ENCODE assay signal across 8 cellular contexts in the genomic region with DNA sequence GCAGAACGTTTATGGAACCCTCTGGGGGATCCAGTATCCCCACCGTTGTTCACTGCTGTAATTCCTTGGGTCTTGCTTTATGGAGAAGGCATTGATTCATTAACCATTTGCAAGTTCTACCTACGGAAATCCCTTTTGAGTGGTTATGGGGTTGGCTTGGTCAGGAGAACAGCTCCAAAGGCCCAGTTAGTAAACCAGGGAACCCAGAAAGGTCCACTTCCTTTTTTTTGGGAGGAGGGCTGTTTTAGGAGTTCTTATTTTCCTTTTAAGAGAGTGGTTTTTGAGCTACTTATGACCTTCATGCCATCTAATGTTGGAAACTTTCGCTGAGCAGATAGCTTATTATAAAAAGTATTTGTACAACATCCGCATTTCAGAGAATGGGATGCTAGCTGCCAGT. TPM values are rescaled to one million over a fixed set of nuclear protein-coding genes. Genes with fewer than 3 reads are reported as not detected.
A peak's percentile ranks its signal among the peaks of the same experiment; 100 is the strongest.
DNase-seq lines count a peak whose midpoint lies in the region; ATAC-seq and TF ChIP-seq lines count a peak whose summit lies in the region.

No MANE protein-coding gene starts in this region.

- H3K4me3 ChIP-seq in adrenal gland (peak overlapping the region in 2 of 4 donors; percentile 84 to 88), lung (peak overlapping the region; percentile 88)

- no peak for TF ChIP-seq POLR2A in adrenal gland (IDR thresholded peaks at IDR 0.05)

- H3K4me3 Mint-ChIP-seq in activated naive CD4-positive, alpha-beta T cell treated with anti-CD3 and anti-CD28 coated beads for 36 hours = peak overlapping the region; percentile 88
- H3K4me3 Mint-ChIP-seq in type B pancreatic cell = peak overlapping the region; percentile 95

- peaks cover 32 to 60% of the 10 kb centered on the region in 2 donors for H3K4me1 ChIP-seq in adrenal gland (replicated peaks in 1 of 2)
- H3K4me1 ChIP-seq in lung (ENCODE audit: control insufficient read depth in 2 of 2, insufficient read depth in 2 of 2, low read length in 2 of 2) = peaks cover 3 to 6% of the 10 kb centered on the region in 2 donors

- H3K9me3 ChIP-seq in adrenal gland (replicated peaks in 1 of 3) (no peaks in the 10 kb centered on the region), lung (ENCODE audit: control insufficient read depth in 2 of 2, insufficient read depth in 1 of 2, low read length in 1 of 2) (no peaks in the 10 kb centered on the region)

- no peaks in the 10 kb centered on the region for H3K36me3 Mint-ChIP-seq in activated naive CD4-positive, alpha-beta T cell treated with anti-CD3 and anti-CD28 coated beads for 36 hours (ENCODE audit: low read depth)
- peaks cover 3% of the 10 kb centered on the region for H3K36me3 Mint-ChIP-seq in type B pancreatic cell

- intact Hi-C loops in activated naive CD4-positive, alpha-beta T cell treated with anti-CD3 and anti-CD28 coated beads for 36 hours (cut with micrococcal nuclease) = loop anchor here (5.0 kb wide), 3 partner anchors 76 to 179 kb away; a partner anchor contains a TSS
- intact Hi-C loops in adrenal gland (cut with DNase I) = loop anchor here (5.0 to 10.0 kb wide), 2 partner anchors 71 to 79 kb away; a partner anchor contains a TSS
- intact Hi-C loops in posterior cingulate gyrus (cut with DNase I) = loop anchor here (5.0 kb wide), 1 partner anchor 76 kb away; a partner anchor contains a TSS

- no peak for ATAC-seq in lung (ENCODE audit: insufficient read depth, low FRiP score)

- TF ChIP-seq CTCF in adrenal gland (IDR thresholded peaks at IDR 0.05) = no peak
- TF ChIP-seq CTCF in lung (IDR thresholded peaks at IDR 0.05; ENCODE audit: control extremely low read depth, extremely low read depth) = no peak
- no peak for TF ChIP-seq CTCF in type B pancreatic cell (conservative IDR thresholded peaks at IDR 0.05)

- no peaks in the 10 kb centered on the region for H3K36me3 ChIP-seq in adrenal gland (replicated peaks in 1 of 2)
- H3K36me3 ChIP-seq in lung (ENCODE audit: control insufficient read depth in 2 of 2, insufficient read depth in 2 of 2, low read length in 2 of 2) = peaks cover 0 to 2% of the 10 kb centered on the region in 2 donors

- no peak overlapping the region for H3K27ac Mint-ChIP-seq in activated naive CD4-positive, alpha-beta T cell treated with anti-CD3 and anti-CD28 coated beads for 36 hours
- H3K27ac Mint-ChIP-seq in type B pancreatic cell = no peak overlapping the region

- H3K27me3 ChIP-seq in adrenal gland = no peaks in the 10 kb centered on the region
- no peaks in the 10 kb centered on the region for H3K27me3 ChIP-seq in lung (ENCODE audit: control insufficient read depth, insufficient read depth)

- H3K27me3 Mint-ChIP-seq in activated naive CD4-positive, alpha-beta T cell treated with anti-CD3 and anti-CD28 coated beads for 36 hours (ENCODE audit: low read depth) = no peaks in the 10 kb centered on the region
- no peaks in the 10 kb centered on the region for H3K27me3 Mint-ChIP-seq in type B pancreatic cell

- CTCF ChIA-PET in activated naive CD4-positive, alpha-beta T cell treated with anti-CD3 and anti-CD28 coated beads for 36 hours (lab: Charles Lee) = interaction anchor here (0.6 to 1.0 kb wide), 3 partner anchors 12 to 213 kb away, joined by 3 to 4 read pairs (median 4); no protein-coding TSS in a partner anchor

- no peaks in the 10 kb centered on the region for H3K9me3 Mint-ChIP-seq in activated naive CD4-positive, alpha-beta T cell treated with anti-CD3 and anti-CD28 coated beads for 36 hours
- no peaks in the 10 kb centered on the region for H3K9me3 Mint-ChIP-seq in type B pancreatic cell

- peaks cover 40% of the 10 kb centered on the region for H3K4me1 Mint-ChIP-seq in activated naive CD4-positive, alpha-beta T cell treated with anti-CD3 and anti-CD28 coated beads for 36 hours (ENCODE audit: low read depth)
- H3K4me1 Mint-ChIP-seq in type B pancreatic cell (ENCODE audit: unreplicated experiment) = peaks cover 20% of the 10 kb centered on the region

- WGBS in adrenal gland, 4 donors = 25 to 34% (median 32%) methylated on average over 4 to 5 of the region's 5 CpGs
- 52 to 66% methylated on average over 5 of the region's 5 CpGs for WGBS in lung, 2 donors

- H3K27ac ChIP-seq in adrenal gland (peak overlapping the region; percentile 85 to 97 (median 94)), lung (ENCODE audit: low read depth in 1 of 2, low read length in 1 of 2) (peak overlapping the region; percentile 86 to 87)

- no peak for DNase-seq in activated naive CD4-positive, alpha-beta T cell treated with anti-CD3 and anti-CD28 coated beads for 36 hours
- no peak for DNase-seq in activated naive CD4-positive, alpha-beta T cell treated with anti-CD3 and anti-CD28 coated beads, Interleukin-2, amount 50 U/mL, for 16 hours
- DNase-seq in adrenal gland (no peak), lung (ENCODE audit: low spot score) (no peak), type B pancreatic cell (ENCODE audit: extremely low spot score, unreplicated experiment) (no peak), DMS53 (lab: John Stamatoyannopoulos, UW) (no peak), posterior cingulate gyrus (no peak), SHP77 treated with DMSO at 0.1 percent for 48 hours (lab: John Stamatoyannopoulos, UW) (no peak)

RNA-seq across cellular contexts. Expression of a gene that starts 1.3 kb away (rescaled TPM):
- 10 to 100 TPM; 22.9 to 26.0 TPM for total RNA-seq in activated naive CD4-positive, alpha-beta T cell treated with anti-CD3 and anti-CD28 coated beads for 36 hours
- 1,000 to 10,000 TPM in 1 of 8 donors, 100 to 1,000 TPM in 7; 268 to 1,301 (median 582) TPM for total RNA-seq in adrenal gland
- 100 to 1,000 TPM; 442 to 981 (median 731) TPM for polyA plus RNA-seq in adrenal gland
- total RNA-seq in lung = 100 to 1,000 TPM; 111 to 284 TPM
- polyA plus RNA-seq in lung = 100 to 1,000 TPM; 243 to 305 TPM
- total RNA-seq in type B pancreatic cell (ENCODE audit: low replicate concordance) = 122 and 153 TPM in 2 replicates

RNA-seq across cellular contexts. Expression of a gene that starts 37.4 kb away (rescaled TPM):
- total RNA-seq in activated naive CD4-positive, alpha-beta T cell treated with anti-CD3 and anti-CD28 coated beads for 36 hours = 10 to 100 TPM; 21.5 to 24.0 TPM
- total RNA-seq in adrenal gland (100 to 1,000 TPM; 123 to 575 (median 247) TPM), lung (100 to 1,000 TPM in 1 of 2 donors, 10 to 100 TPM in 1; 25.1 to 102 TPM), type B pancreatic cell (ENCODE audit: low replicate concordance) (73.5 and 75.1 TPM in 2 replicates)
- polyA plus RNA-seq in adrenal gland (100 to 1,000 TPM; 187 to 225 (median 224) TPM), lung (10 to 100 TPM; 67.0 to 97.1 TPM)
